8 cellular contexts compared by ENCODE assay signal in the genomic region with DNA sequence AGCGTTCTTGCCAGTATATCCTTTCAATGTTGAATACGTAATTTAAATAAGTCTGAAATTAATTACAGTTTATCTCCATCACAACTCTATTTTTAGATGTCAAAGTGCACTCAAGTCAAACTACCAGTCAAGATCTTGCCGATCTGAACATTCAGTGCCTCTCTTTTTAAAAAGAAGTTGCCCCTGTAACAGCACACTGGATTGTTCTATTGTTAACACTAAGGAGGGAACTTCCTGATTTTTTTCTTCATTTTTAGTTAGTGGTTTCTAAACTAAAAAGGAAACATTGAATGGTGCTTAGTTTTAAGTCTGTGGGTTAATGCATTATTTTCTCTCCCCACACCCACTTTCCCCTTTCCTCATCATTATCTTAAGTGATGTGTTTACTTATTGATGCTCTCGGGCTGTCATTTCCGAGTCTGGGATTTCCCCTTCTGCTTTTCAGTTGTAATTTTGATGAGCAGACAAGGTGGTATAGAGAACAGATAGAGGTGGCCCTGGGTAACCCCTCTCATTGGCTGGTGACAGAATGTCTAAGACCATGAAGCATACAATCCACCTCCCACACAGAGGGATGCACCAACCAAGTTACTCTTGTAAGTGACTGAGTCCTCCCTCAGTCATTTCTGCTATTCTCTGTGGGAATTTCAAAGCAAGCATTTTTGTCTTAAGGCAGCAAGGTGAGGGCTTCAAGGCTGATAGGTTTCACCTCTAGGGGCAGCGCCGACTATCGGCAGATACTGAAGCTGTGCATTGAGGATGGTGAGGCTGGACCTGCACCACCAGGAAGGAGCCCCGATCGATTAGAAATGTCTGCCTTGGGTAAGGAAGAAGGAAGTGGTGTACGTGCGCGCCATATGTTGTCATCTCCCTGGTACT. TPM values are rescaled to one million over a fixed set of nuclear protein-coding genes. Genes with fewer than 3 reads are reported as not detected.
A peak's percentile ranks its signal among the peaks of the same experiment; 100 is the strongest.
DNase-seq lines count a peak whose midpoint lies in the region; ATAC-seq and TF ChIP-seq lines count a peak whose summit lies in the region.

No MANE protein-coding gene starts in this region.

- intact Hi-C loops in activated T-helper 1 cell treated with anti-CD3 and anti-CD28 coated beads, Interleukin-12 subunit alpha, Interleukin-12 subunit beta, Interleukin-2, Interleukin-4 antibody, amounts not matched to agents 30 ng/mL and 10 ng/mL and 1 ng/mL, durations not matched to agents 14 hours and 24 hours and 36 hours (cut with micrococcal nuclease): loop anchor here (1.0 to 10.0 kb wide), 3 partner anchors 27 to 319 kb away; no protein-coding TSS in a partner anchor
- intact Hi-C loops in left cardiac atrium (cut with DNase I): no loop called here

- no peak overlapping the region for H3K9ac ChIP-seq in MM.1S (ENCODE audit: low read length)

- peak overlapping the region; percentile 27 for H3K27ac Mint-ChIP-seq in activated T-helper 1 cell treated with anti-CD3 and anti-CD28 coated beads, Interleukin-12 subunit alpha, Interleukin-12 subunit beta, Interleukin-2, Interleukin-4 antibody, amounts not matched to agents 30 ng/mL and 10 ng/mL and 1 ng/mL, durations not matched to agents 14 hours and 24 hours and 36 hours

- no peaks in the 10 kb centered on the region for H3K36me3 Mint-ChIP-seq in activated T-helper 1 cell treated with anti-CD3 and anti-CD28 coated beads, Interleukin-12 subunit alpha, Interleukin-12 subunit beta, Interleukin-2, Interleukin-4 antibody, amounts not matched to agents 30 ng/mL and 10 ng/mL and 1 ng/mL, durations not matched to agents 14 hours and 24 hours and 36 hours (ENCODE audit: low read depth)

- H3F3A ChIP-seq in MM.1S (ENCODE audit: insufficient read depth, low read length): 0 out of 2 replicates have a peak, but pooled peaks cover 8% of the 10 kb centered on the region

- ATAC-seq in GM18907 (IDR thresholded peaks at IDR 0.05; ENCODE audit: unreplicated experiment) (peak; percentile 73), left cardiac atrium (no peak), GM18861 (IDR thresholded peaks at IDR 0.05; ENCODE audit: unreplicated experiment) (no peak)

- peak overlapping the region; percentile 5; the same call in 1 of the 2 replicates for H3K4me2 ChIP-seq in MM.1S (ENCODE audit: low read depth, low read length)

- H3K27me3 Mint-ChIP-seq in activated T-helper 1 cell treated with anti-CD3 and anti-CD28 coated beads, Interleukin-12 subunit alpha, Interleukin-12 subunit beta, Interleukin-2, Interleukin-4 antibody, amounts not matched to agents 30 ng/mL and 10 ng/mL and 1 ng/mL, durations not matched to agents 14 hours and 24 hours and 36 hours (ENCODE audit: insufficient read depth): peaks cover 26% of the 10 kb centered on the region

- H4K20me1 ChIP-seq in MM.1S (ENCODE audit: insufficient read depth, low read length): no peaks in the 10 kb centered on the region

- H3K27ac ChIP-seq in MM.1S (ENCODE audit: low read length): no peak overlapping the region

- H3K79me2 ChIP-seq in MM.1S (ENCODE audit: low read length): no peaks in the 10 kb centered on the region

- no peaks in the 10 kb centered on the region for H3K9me2 ChIP-seq in MM.1S (replicated peaks; ENCODE audit: insufficient read depth, low read length)

- H3K27me3 ChIP-seq in MM.1S (replicated peaks; ENCODE audit: insufficient read depth, low read length): no peaks in the 10 kb centered on the region

- no peaks in the 10 kb centered on the region for H3K9me3 Mint-ChIP-seq in activated T-helper 1 cell treated with anti-CD3 and anti-CD28 coated beads, Interleukin-12 subunit alpha, Interleukin-12 subunit beta, Interleukin-2, Interleukin-4 antibody, amounts not matched to agents 30 ng/mL and 10 ng/mL and 1 ng/mL, durations not matched to agents 14 hours and 24 hours and 36 hours

- no peak overlapping the region for H3K4me3 ChIP-seq in MM.1S (ENCODE audit: low read length)

- H3K4me3 Mint-ChIP-seq in activated T-helper 1 cell treated with anti-CD3 and anti-CD28 coated beads, Interleukin-12 subunit alpha, Interleukin-12 subunit beta, Interleukin-2, Interleukin-4 antibody, amounts not matched to agents 30 ng/mL and 10 ng/mL and 1 ng/mL, durations not matched to agents 14 hours and 24 hours and 36 hours: peak overlapping the region; percentile 25

- TF ChIP-seq CTCF in MM.1S (IDR thresholded peaks at IDR 0.05; ENCODE audit: low read length): peak; percentile 63

- DNase-seq in MM.1S: peak; percentile 57
- DNase-seq in activated T-helper 1 cell treated with anti-CD3 and anti-CD28 coated beads, Interleukin-12 subunit alpha, Interleukin-12 subunit beta, Interleukin-2, Interleukin-4 antibody, amounts not matched to agents 30 ng/mL and 10 ng/mL and 1 ng/mL, durations not matched to agents 14 hours and 24 hours and 36 hours (ENCODE audit: low spot score): no peak
- DNase-seq in stimulated activated CD4-positive, alpha-beta T cell treated with anti-CD3 and anti-CD28 coated beads, Interleukin-1b, Interleukin-23, amount 100 ng/mL, for 48 hours: peak; percentile 71
- DNase-seq in C1 segment of cervical spinal cord (lab: John Stamatoyannopoulos, UW): no peak
- DNase-seq in Ammon's horn (ENCODE audit: low spot score): no peak
- DNase-seq in left cardiac atrium: no peak

- no peak overlapping the region for H2AFZ ChIP-seq in MM.1S (ENCODE audit: low read length)

- H3K9me3 ChIP-seq in MM.1S (replicated peaks; ENCODE audit: insufficient read depth, low read length): no peaks in the 10 kb centered on the region

- H3K4me1 ChIP-seq in MM.1S (ENCODE audit: low read length): peaks cover 14% of the 10 kb centered on the region; the same call in 1 of the 2 replicates

- H3K36me3 ChIP-seq in MM.1S (replicated peaks; ENCODE audit: insufficient read depth, low read length): no peaks in the 10 kb centered on the region

- peaks cover 14% of the 10 kb centered on the region for H3K4me1 Mint-ChIP-seq in activated T-helper 1 cell treated with anti-CD3 and anti-CD28 coated beads, Interleukin-12 subunit alpha, Interleukin-12 subunit beta, Interleukin-2, Interleukin-4 antibody, amounts not matched to agents 30 ng/mL and 10 ng/mL and 1 ng/mL, durations not matched to agents 14 hours and 24 hours and 36 hours (ENCODE audit: low read depth)

RNA-seq across cellular contexts. Expression of a gene that starts 49.4 kb away (rescaled TPM):
- not detected in 2 replicates for total RNA-seq in activated T-helper 1 cell treated with anti-CD3 and anti-CD28 coated beads, Interleukin-12 subunit alpha, Interleukin-12 subunit beta, Interleukin-2, Interleukin-4 antibody, amounts not matched to agents 30 ng/mL and 10 ng/mL and 1 ng/mL, durations not matched to agents 14 hours and 24 hours and 36 hours
- total RNA-seq in left cardiac atrium: 1 to 10 TPM; 4.1 to 4.8 TPM

Comparison
In these comparisons a context has a peak if more than half of its experiments do, and no peak if none do; other contexts are left out.
1. DNase-seq: peak in MM.1S (single experiment) and stimulated activated CD4-positive, alpha-beta T cell treated with anti-CD3 and anti-CD28 coated beads, Interleukin-1b, Interleukin-23, amount 100 ng/mL, for 48 hours (single experiment); none in activated T-helper 1 cell treated with anti-CD3 and anti-CD28 coated beads, Interleukin-12 subunit alpha, Interleukin-12 subunit beta, Interleukin-2, Interleukin-4 antibody, amounts not matched to agents 30 ng/mL and 10 ng/mL and 1 ng/mL, durations not matched to agents 14 hours and 24 hours and 36 hours (single experiment), C1 segment of cervical spinal cord (0 of 14), Ammon's horn (single experiment) and left cardiac atrium (single experiment).